Comparison of ENCODE assay signal across 4 cellular contexts in the genomic region with DNA sequence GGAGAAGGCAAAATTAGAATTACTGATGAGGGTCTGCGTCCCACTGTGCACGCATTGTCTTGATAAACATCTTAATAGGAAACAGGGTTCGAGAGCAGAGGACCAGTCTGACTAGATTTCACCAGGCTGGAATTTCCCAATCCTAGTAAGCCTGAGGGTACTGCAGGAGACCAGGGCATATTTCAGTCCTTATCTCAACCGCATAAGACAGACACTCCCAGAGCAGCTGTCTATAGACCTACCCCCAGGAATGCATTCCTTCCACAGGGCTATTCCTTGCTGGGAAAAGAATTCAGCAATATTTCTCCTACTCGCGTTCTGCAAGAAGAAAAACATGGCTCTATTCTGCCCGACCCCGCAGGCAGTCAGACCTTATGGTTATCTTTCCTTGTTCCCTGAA. TPM values are rescaled to one million over a fixed set of nuclear protein-coding genes. Genes with fewer than 3 reads are reported as not detected.
"Had no signal": no experiment of that assay in that cellular context is flagged by ENCODE, and none has a peak within 500 bp of the region (broad histone marks: within the 10 kb centered on the region; RNA-seq: fewer than 3 reads in every experiment).

No MANE protein-coding gene starts in this region.

RNA-seq across cellular contexts. Expression of gene MYO5B, which starts 46.8 kb away (rescaled TPM):
- total RNA-seq: activated CD4-positive, alpha-beta memory T cell treated with anti-CD3 and anti-CD28 coated beads, Interleukin-2, amount 10 ng/mL, durations not matched to agents 7 days and 5 days; activated CD8-positive, alpha-beta T cell treated with anti-CD3 and anti-CD28 coated beads, Interleukin-2, amount 10 ng/mL, durations not matched to agents 7 days and 5 days; activated naive CD8-positive, alpha-beta T cell treated with anti-CD3 and anti-CD28 coated beads, Interleukin-2, amount 10 ng/mL, durations not matched to agents 7 days and 5 days; activated T-helper 2 cell treated with anti-CD3 and anti-CD28 coated beads, Interferon-gamma antibody, Interleukin-2, Interleukin-4, amounts not matched to agents 10 μg/mL and 5 μg/mL and 100 μg/mL, durations not matched to agents 14 hours and 24 hours and 36 hours had no signal
